Comparison of ENCODE assay signal across 26 cellular contexts in the genomic region with DNA sequence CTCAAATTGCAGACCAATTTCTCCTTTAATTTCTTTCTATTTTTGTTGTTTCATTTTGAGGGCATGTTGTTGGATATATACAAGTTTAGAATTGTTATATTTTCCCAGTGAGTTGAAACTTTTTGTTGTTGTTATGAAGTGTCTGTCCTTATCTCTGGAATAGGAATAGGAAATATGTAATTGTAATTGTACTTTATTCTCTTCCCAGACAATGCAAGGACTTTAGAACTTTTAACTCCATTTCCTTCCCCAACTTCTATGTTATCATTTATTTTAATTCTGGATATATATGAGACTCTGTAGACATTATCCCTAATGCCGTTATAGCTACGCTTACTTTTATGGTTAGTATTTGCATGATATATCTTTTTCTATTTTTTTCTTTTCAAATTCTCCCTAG.
"Had no signal": no experiment of that assay in that cellular context is flagged by ENCODE, and none has a peak within 500 bp of the region (broad histone marks: within the 10 kb centered on the region; RNA-seq: fewer than 3 reads in every experiment).

No MANE protein-coding gene starts in this region.

- H3K9me3 Mint-ChIP-seq: activated CD4-positive, alpha-beta memory T cell treated with anti-CD3 and anti-CD28 coated beads for 36 hours; activated T-helper 17 cell treated with anti-CD3 and anti-CD28 coated beads, Interleukin-2, amount 50 U/mL, for 72 hours; central memory CD8-positive, alpha-beta T cell; effector memory CD8-positive, alpha-beta T cell had no signal

- H3K4me3 Mint-ChIP-seq: activated CD4-positive, alpha-beta memory T cell treated with anti-CD3 and anti-CD28 coated beads for 36 hours; activated CD4-positive, alpha-beta T cell treated with anti-CD3 and anti-CD28 coated beads for 36 hours; activated CD4-positive, alpha-beta T cell treated with anti-CD3 and anti-CD28 coated beads, Interleukin-2, amount 10 ng/mL, durations not matched to agents 24 days and 14 days; activated CD8-positive, alpha-beta memory T cell treated with anti-CD3 and anti-CD28 coated beads, Interleukin-2, amount 10 ng/mL, durations not matched to agents 7 days and 5 days; activated CD8-positive, alpha-beta T cell treated with anti-CD3 and anti-CD28 coated beads, Interleukin-2, amount 10 ng/mL, durations not matched to agents 7 days and 5 days; activated naive CD8-positive, alpha-beta T cell; activated T-helper 17 cell treated with anti-CD3 and anti-CD28 coated beads, Interleukin-2, amount 50 U/mL, for 72 hours; central memory CD8-positive, alpha-beta T cell; effector memory CD8-positive, alpha-beta T cell had no signal

- H3K27me3 ChIP-seq: brain microvascular endothelial cell had no signal

- ATAC-seq: activated CD4-positive, alpha-beta T cell treated with anti-CD3 and anti-CD28 coated beads for 36 hours; activated CD8-positive, alpha-beta memory T cell treated with anti-CD3 and anti-CD28 coated beads, Interleukin-2, amount 10 ng/mL, durations not matched to agents 7 days and 5 days; activated CD8-positive, alpha-beta T cell treated with anti-CD3 and anti-CD28 coated beads, Interleukin-2, amount 10 ng/mL, durations not matched to agents 7 days and 5 days; activated T-helper 17 cell treated with anti-CD3 and anti-CD28 coated beads, Interleukin-2, amount 50 U/mL, for 72 hours; effector memory CD8-positive, alpha-beta T cell; esophagus mucosa had no signal

- DNase-seq: activated CD4-positive, alpha-beta memory T cell treated with anti-CD3 and anti-CD28 coated beads for 36 hours; activated CD4-positive, alpha-beta T cell treated with anti-CD3 and anti-CD28 coated beads for 36 hours; activated CD4-positive, CD25-positive, alpha-beta regulatory T cell; activated CD4-positive, CD25-positive, alpha-beta regulatory T cell treated with anti-CD3 and anti-CD28 coated beads, Interleukin-2, amount 50 U/mL, for 72 hours; activated CD8-positive, alpha-beta memory T cell treated with anti-CD3 and anti-CD28 coated beads, Interleukin-2, amount 10 ng/mL, durations not matched to agents 7 days and 5 days; activated CD8-positive, alpha-beta memory T cell treated with anti-CD3 and anti-CD28 coated beads, Interleukin-2, amount 50 U/mL, for 4 hours; activated CD8-positive, alpha-beta T cell treated with anti-CD3 and anti-CD28 coated beads, Interleukin-2, amount 10 ng/mL, durations not matched to agents 7 days and 5 days; activated effector memory CD4-positive, alpha-beta T cell treated with Interleukin-2 at 50 U/mL for 16 hours; activated gamma-delta T cell treated with Interleukin-2 at 50 U/mL for 16 hours; activated naive CD4-positive, alpha-beta T cell treated with anti-CD3 and anti-CD28 coated beads, Interleukin-2, amount 50 U/mL, for 16 hours; activated naive CD4-positive, alpha-beta T cell treated with Interleukin-2 at 50 U/mL for 16 hours; activated T-cell treated with anti-CD3 and anti-CD28 coated beads, Interleukin-2, amount 50 U/mL, for 1 hour; amniotic stem cell; anterior cingulate cortex; brain microvascular endothelial cell; cortex of kidney; dermis blood vessel endothelial cell; effector CD4-positive, alpha-beta T cell; effector memory CD8-positive, alpha-beta T cell; foreskin fibroblast; T-helper 2 cell had no signal

- H3K27ac Mint-ChIP-seq: activated CD4-positive, alpha-beta memory T cell treated with anti-CD3 and anti-CD28 coated beads for 36 hours; activated CD4-positive, alpha-beta T cell treated with anti-CD3 and anti-CD28 coated beads for 36 hours; activated CD4-positive, alpha-beta T cell treated with anti-CD3 and anti-CD28 coated beads, Interleukin-2, amount 10 ng/mL, durations not matched to agents 24 days and 14 days; activated CD8-positive, alpha-beta memory T cell treated with anti-CD3 and anti-CD28 coated beads, Interleukin-2, amount 10 ng/mL, durations not matched to agents 7 days and 5 days; activated CD8-positive, alpha-beta T cell treated with anti-CD3 and anti-CD28 coated beads, Interleukin-2, amount 10 ng/mL, durations not matched to agents 7 days and 5 days; activated naive CD8-positive, alpha-beta T cell; activated T-helper 17 cell treated with anti-CD3 and anti-CD28 coated beads, Interleukin-2, amount 50 U/mL, for 72 hours had no signal

- H3K27me3 Mint-ChIP-seq: activated CD4-positive, alpha-beta memory T cell treated with anti-CD3 and anti-CD28 coated beads for 36 hours; activated CD4-positive, alpha-beta T cell treated with anti-CD3 and anti-CD28 coated beads for 36 hours; activated CD4-positive, alpha-beta T cell treated with anti-CD3 and anti-CD28 coated beads, Interleukin-2, amount 10 ng/mL, durations not matched to agents 24 days and 14 days; activated CD8-positive, alpha-beta memory T cell treated with anti-CD3 and anti-CD28 coated beads, Interleukin-2, amount 10 ng/mL, durations not matched to agents 7 days and 5 days; activated naive CD8-positive, alpha-beta T cell; activated T-helper 17 cell treated with anti-CD3 and anti-CD28 coated beads, Interleukin-2, amount 50 U/mL, for 72 hours; central memory CD8-positive, alpha-beta T cell; effector memory CD8-positive, alpha-beta T cell had no signal

- H3K27ac ChIP-seq: brain microvascular endothelial cell had no signal
